15 cellular contexts compared by ENCODE assay signal in genomic region chr10:91980319-91980718, GRCh38. TPM values are rescaled to one million over a fixed set of nuclear protein-coding genes. Genes with fewer than 3 reads are reported as not detected.
A peak's percentile ranks its signal among the peaks of the same experiment; 100 is the strongest.
DNase-seq lines count a peak whose midpoint lies in the region; ATAC-seq, FAIRE-seq and TF ChIP-seq lines count a peak whose summit lies in the region.
"Had no signal": no experiment of that assay in that cellular context is flagged by ENCODE, and none has a peak within 500 bp of the region (broad histone marks: within the 10 kb centered on the region; RNA-seq: fewer than 3 reads in every experiment).

No MANE protein-coding gene starts in this region.

- ATAC-seq in pancreas (peak in 3 of 4 donors; percentile 53 to 66 (median 64)), HG03045 (IDR thresholded peaks at IDR 0.05; ENCODE audit: unreplicated experiment) (no peak)
- ATAC-seq: CD8-positive, alpha-beta T cell; GM23338 had no signal

- DNase-seq in G401 (ENCODE audit: low spot score) (peak; percentile 53), dermis blood vessel endothelial cell (peak; percentile 36), pancreas (no peak), ACHN (no peak), NCI-H1417 (lab: John Stamatoyannopoulos, UW) (no peak)
- DNase-seq: Caco-2; CD8-positive, alpha-beta T cell; DMS53; H9; KBM-7 had no signal

- intact Hi-C loops in pancreas (cut with DNase I), result no loop called here

- no peaks in the 10 kb centered on the region for H3K27me3 ChIP-seq in pancreas

- TF ChIP-seq CTCF in pancreas (IDR thresholded peaks at IDR 0.05), result no peak

- no peak overlapping the region for H3K27ac ChIP-seq in pancreas

- in situ Hi-C loops in G401 (cut with HindIII; ENCODE audit: low sequenced_read_pairs), result no loop called here
- in situ Hi-C loops in ACHN (cut with HindIII; ENCODE audit: low pct_ligation_motif_present, low pct_unique_long_range_greater_than_20kb, low sequenced_read_pairs), result no loop called here

- H3K4me3 ChIP-seq in pancreas, result no peak overlapping the region
- H3K4me3 ChIP-seq: GM23338 had no signal

- TF ChIP-seq RAD21 in Ishikawa (IDR thresholded peaks at IDR 0.05; ENCODE audit: low read depth), result no peak

- H3K4me1 ChIP-seq in pancreas, result peaks cover 0 to 4% (median 0%) of the 10 kb centered on the region in 3 donors
- H3K4me1 ChIP-seq: Caco-2 had no signal

- peaks cover 0 to 17% (median 4%) of the 10 kb centered on the region in 3 donors for H3K36me3 ChIP-seq in pancreas

- 9 to 19% methylated on average over 1 of the region's 1 CpG for WGBS in pancreas, 2 donors

- H3K9me3 ChIP-seq in pancreas, result no peaks in the 10 kb centered on the region
- H3K9me3 ChIP-seq: Caco-2 had no signal

- FAIRE-seq in pancreas (lab: Jason Lieb, UNC), result no peak
- FAIRE-seq: A204.1, GM18507 had no signal

- no peak for TF ChIP-seq EP300 in Ishikawa (IDR thresholded peaks at IDR 0.05; ENCODE audit: borderline replicate concordance)

TF ChIP-seq in Ishikawa, 13 proteins besides CTCF, POLR2A, EP300 and RAD21:
- TF ChIP-seq REST (IDR thresholded peaks at IDR 0.05; ENCODE audit: low read depth) (no peak), NFIC (IDR thresholded peaks at IDR 0.05) (peak; percentile 32; the same call in 1 of the 2 replicates)

RNA-seq across cellular contexts. Expression of gene BTAF1, which starts 56.7 kb away (rescaled TPM):
- 24.3 and 25.6 TPM in 2 replicates for total RNA-seq in G401 (2014; rRNA removed; shearing (Covaris generic))
- total RNA-seq in dermis blood vessel endothelial cell, result 36.0 and 43.9 TPM in 2 replicates
- total RNA-seq in pancreas, result 10 to 100 TPM in 5 of 6 donors, 1 to 10 TPM in 1; 7.2 to 16.4 (median 12.7) TPM
- 10 to 100 TPM in 1 of 2 donors, 1 to 10 TPM in 1; 5.5 to 13.5 TPM for polyA plus RNA-seq in pancreas

Comparison
In these comparisons a context has a peak if more than half of its experiments do, and no peak if none do; other contexts are left out.
1. DNase-seq: peak in G401 (single experiment) and dermis blood vessel endothelial cell (single experiment); none in pancreas (0 of 6), ACHN (single experiment) and NCI-H1417 (0 of 3).